Comparison of ENCODE assay signal across 34 cellular contexts in genomic region chr22:20483771-20484170, GRCh38. TPM values are rescaled to one million over a fixed set of nuclear protein-coding genes. Genes with fewer than 3 reads are reported as not detected.
DNase-seq lines count a peak whose midpoint lies in the region; ATAC-seq, FAIRE-seq and TF ChIP-seq lines count a peak whose summit lies in the region.
"Had no signal": no experiment of that assay in that cellular context is flagged by ENCODE, and none has a peak within 500 bp of the region (broad histone marks: within the 10 kb centered on the region; RNA-seq: fewer than 3 reads in every experiment).

No MANE protein-coding gene starts in this region.

- intact Hi-C loops in CD8-positive, alpha-beta T cell (cut with DNase I, micrococcal nuclease): no loop called here
- intact Hi-C loops in K562 (cut with micrococcal nuclease) (loop anchor here (2.0 kb wide), 1 partner anchor 13 kb away; no protein-coding TSS in a partner anchor), posterior vena cava (cut with DNase I) (no loop called here)
- intact Hi-C loops in dendritic cell treated with granulocyte-macrophage colony-stimulating factor and Interleukin-4, amounts not matched to agents 40 ng/mL and 50 ng/mL, for 4 days (cut with micrococcal nuclease): no loop called here

- CTCF ChIA-PET in CD8-positive, alpha-beta T cell (lab: Charles Lee): interaction anchor here (1.0 to 1.1 kb wide), 2 partner anchors 10 to 28 kb away, joined by 3 read pairs; no protein-coding TSS in a partner anchor
- CTCF ChIA-PET in K562 (lab: Yijun Ruan, JAX; ENCODE audit: low intra/inter-chr PET ratio): interaction anchor here (1.2 kb wide), 1 partner anchor 185 kb away, joined by 3 read pairs; no protein-coding TSS in a partner anchor

- peaks cover 1% of the 10 kb centered on the region for H3K36me3 ChIP-seq in CD8-positive, alpha-beta T cell (ENCODE audit: insufficient read depth, low read length)
- H3K36me3 ChIP-seq in K562 (ENCODE audit: control insufficient read depth, insufficient read depth, low read length): peaks cover 9% of the 10 kb centered on the region

- H3K4me1 ChIP-seq in CD8-positive, alpha-beta T cell (ENCODE audit: insufficient read depth, low read length): no peaks in the 10 kb centered on the region
- H3K4me1 ChIP-seq in K562 (replicated peaks in 1 of 2; ENCODE audit: control insufficient read depth in 2 of 2, insufficient read depth in 2 of 2, low read length in 2 of 2): peaks cover 0 to 5% of the 10 kb centered on the region in 2 experiments; a peak in 4 of 5 replicates
- H3K4me1 ChIP-seq: A549; BE2C; BLaER1; BLaER1 treated with 17β-estradiol and CSF1 and Interleukin-3, amounts not matched to agents 10 nM and 100 nM; Caco-2 had no signal

- H3K27ac Mint-ChIP-seq in CD8-positive, alpha-beta T cell: peak overlapping the region; percentile 6
- H3K27ac Mint-ChIP-seq in dendritic cell treated with granulocyte-macrophage colony-stimulating factor and Interleukin-4, amounts not matched to agents 40 ng/mL and 50 ng/mL, for 4 days: peak overlapping the region; percentile 13
- H3K27ac Mint-ChIP-seq in progenitor cell of endocrine pancreas: no peak overlapping the region
- no peak overlapping the region for H3K27ac Mint-ChIP-seq in activated naive CD8-positive, alpha-beta T cell treated with anti-CD3 and anti-CD28 coated beads, Interleukin-2, amount 50 U/mL, for 24 hours
- H3K27ac Mint-ChIP-seq: B cell; CD14-positive monocyte; CD4-positive, alpha-beta T cell had no signal

- H3K27ac ChIP-seq in CD8-positive, alpha-beta T cell (ENCODE audit: low read depth, low read length): no peak overlapping the region
- H3K27ac ChIP-seq in K562 (ENCODE audit: extremely low read depth, low read depth, low read length): no peak overlapping the region
- H3K27ac ChIP-seq: 22Rv1; A549; BLaER1; BLaER1 treated with 17β-estradiol and CSF1 and Interleukin-3, amounts not matched to agents 10 nM and 100 nM; C4-2B had no signal

- TF ChIP-seq POLR2A in K562 (conservative IDR thresholded peaks at IDR 0.05): no peak

- H3K9me3 Mint-ChIP-seq in CD8-positive, alpha-beta T cell: no peaks in the 10 kb centered on the region
- no peaks in the 10 kb centered on the region for H3K9me3 Mint-ChIP-seq in dendritic cell treated with granulocyte-macrophage colony-stimulating factor and Interleukin-4, amounts not matched to agents 40 ng/mL and 50 ng/mL, for 4 days
- peaks cover 6% of the 10 kb centered on the region for H3K9me3 Mint-ChIP-seq in progenitor cell of endocrine pancreas (ENCODE audit: low read depth)
- no peaks in the 10 kb centered on the region for H3K9me3 Mint-ChIP-seq in activated naive CD8-positive, alpha-beta T cell treated with anti-CD3 and anti-CD28 coated beads, Interleukin-2, amount 50 U/mL, for 24 hours
- H3K9me3 Mint-ChIP-seq: CD14-positive monocyte; CD4-positive, alpha-beta memory T cell; CD4-positive, alpha-beta T cell; CD8-positive, alpha-beta memory T cell had no signal

- 84% methylated on average over 14 of the region's 14 CpGs for WGBS in K562 (ENCODE audit: insufficient coverage, low coverage, missing lambda C conversion rate)

- in situ Hi-C loops in K562 (cut with MboI): no loop called here

- H2AFZ ChIP-seq in K562 (ENCODE audit: low read depth, low read length): no peak overlapping the region

- H3K27me3 Mint-ChIP-seq in CD8-positive, alpha-beta T cell (ENCODE audit: low read depth): no peaks in the 10 kb centered on the region
- H3K27me3 Mint-ChIP-seq in dendritic cell treated with granulocyte-macrophage colony-stimulating factor and Interleukin-4, amounts not matched to agents 40 ng/mL and 50 ng/mL, for 4 days: no peaks in the 10 kb centered on the region
- no peaks in the 10 kb centered on the region for H3K27me3 Mint-ChIP-seq in progenitor cell of endocrine pancreas
- H3K27me3 Mint-ChIP-seq in activated naive CD8-positive, alpha-beta T cell treated with anti-CD3 and anti-CD28 coated beads, Interleukin-2, amount 50 U/mL, for 24 hours: no peaks in the 10 kb centered on the region
- H3K27me3 Mint-ChIP-seq: B cell; CD4-positive, alpha-beta memory T cell; CD4-positive, alpha-beta T cell; CD4-positive, CD25-positive, alpha-beta regulatory T cell; CD8-positive, alpha-beta memory T cell had no signal

- no peak overlapping the region for H3K4me3 Mint-ChIP-seq in CD8-positive, alpha-beta T cell
- no peak overlapping the region for H3K4me3 Mint-ChIP-seq in dendritic cell treated with granulocyte-macrophage colony-stimulating factor and Interleukin-4, amounts not matched to agents 40 ng/mL and 50 ng/mL, for 4 days
- H3K4me3 Mint-ChIP-seq in progenitor cell of endocrine pancreas (ENCODE audit: low read depth): no peak overlapping the region
- no peak overlapping the region for H3K4me3 Mint-ChIP-seq in activated naive CD8-positive, alpha-beta T cell treated with anti-CD3 and anti-CD28 coated beads, Interleukin-2, amount 50 U/mL, for 24 hours
- H3K4me3 Mint-ChIP-seq: B cell; CD14-positive monocyte; CD4-positive, alpha-beta memory T cell; CD4-positive, alpha-beta T cell; CD4-positive, CD25-positive, alpha-beta regulatory T cell; CD8-positive, alpha-beta memory T cell had no signal

- BruUV-seq in K562 (replicated peaks; lab: Mats Ljungman, UMichigan): no TSS peak

- DNase-seq in CD8-positive, alpha-beta T cell: no peak
- DNase-seq in K562 (ENCODE audit: extremely low read depth in 1 of 4, low spot score in 3 of 4) (no peak), posterior vena cava (ENCODE audit: low spot score) (no peak), progenitor cell of endocrine pancreas (ENCODE audit: low spot score, unreplicated experiment) (no peak)
- no peak for DNase-seq in activated naive CD8-positive, alpha-beta T cell treated with anti-CD3 and anti-CD28 coated beads, Interleukin-2, amount 50 U/mL, for 24 hours
- DNase-seq: 8988T; ACHN; AML-193; BE2C; C1 segment of cervical spinal cord; Caco-2; Calu3; CD4-positive, alpha-beta memory T cell; CD4-positive, alpha-beta T cell; CD4-positive, CD25-positive, alpha-beta regulatory T cell; CD8-positive, alpha-beta memory T cell; COR-L47; DMS 273 treated with DMSO at 0.1 percent for 48 hours; DMS153; DMS53; DMS79; DMS79 treated with DMSO at 0.1 percent for 48 hours; DND-41; EL had no signal

- no peak for TF ChIP-seq CTCF in CD8-positive, alpha-beta T cell (IDR thresholded peaks at IDR 0.05)
- no peak for TF ChIP-seq CTCF in K562 (IDR thresholded peaks at IDR 0.05 in 2 of 3, conservative IDR thresholded peaks at IDR 0.05 in 1 of 3; ENCODE audit: insufficient read depth in 2 of 3, low read depth in 1 of 3, low read length in 3 of 3)
- TF ChIP-seq CTCF in progenitor cell of endocrine pancreas (IDR thresholded peaks at IDR 0.05; ENCODE audit: unreplicated experiment): no peak

- peaks cover 29% of the 10 kb centered on the region for H3K4me1 Mint-ChIP-seq in CD8-positive, alpha-beta T cell (ENCODE audit: low read depth)
- peaks cover 24% of the 10 kb centered on the region for H3K4me1 Mint-ChIP-seq in dendritic cell treated with granulocyte-macrophage colony-stimulating factor and Interleukin-4, amounts not matched to agents 40 ng/mL and 50 ng/mL, for 4 days (ENCODE audit: low read depth)
- H3K4me1 Mint-ChIP-seq in progenitor cell of endocrine pancreas (ENCODE audit: low read depth): peaks cover 5% of the 10 kb centered on the region
- no peaks in the 10 kb centered on the region for H3K4me1 Mint-ChIP-seq in activated naive CD8-positive, alpha-beta T cell treated with anti-CD3 and anti-CD28 coated beads, Interleukin-2, amount 50 U/mL, for 24 hours

- no peaks in the 10 kb centered on the region for H3K79me2 ChIP-seq in K562 (ENCODE audit: control insufficient read depth, insufficient read depth, low read length)

- TF ChIP-seq EP300 in K562 (IDR thresholded peaks at IDR 0.05; ENCODE audit: low read length): no peak

- FAIRE-seq in K562 (lab: Jason Lieb, UNC): no peak
- FAIRE-seq: A204.1, A549, D721Med had no signal

- no peak for ATAC-seq in CD8-positive, alpha-beta T cell
- no peak for ATAC-seq in K562
- ATAC-seq in activated naive CD8-positive, alpha-beta T cell treated with anti-CD3 and anti-CD28 coated beads, Interleukin-2, amount 50 U/mL, for 24 hours: no peak
- ATAC-seq: A549 had no signal

- H3K4me2 ChIP-seq in K562 (ENCODE audit: insufficient read depth, low read length): no peak overlapping the region
- H3K4me2 ChIP-seq: A549; BLaER1; BLaER1 treated with 17β-estradiol and CSF1 and Interleukin-3, amounts not matched to agents 10 nM and 100 nM had no signal

- H3K9me1 ChIP-seq in K562 (ENCODE audit: control insufficient read depth, insufficient read depth, low read length): peaks cover 7% of the 10 kb centered on the region

- H4K20me1 ChIP-seq in K562 (replicated peaks; ENCODE audit: control insufficient read depth, insufficient read depth, low read length): peaks cover 8% of the 10 kb centered on the region

- H3K9me3 ChIP-seq in CD8-positive, alpha-beta T cell (ENCODE audit: low read length): no peaks in the 10 kb centered on the region
- H3K9me3 ChIP-seq in K562 (replicated peaks; ENCODE audit: control insufficient read depth, insufficient read depth, low read depth, low read length): no peaks in the 10 kb centered on the region
- H3K9me3 ChIP-seq: A549, BE2C, BLaER1, Caco-2 had no signal

- no peak for TF ChIP-seq RAD21 in K562 (CRISPR knock-in tag; conservative IDR thresholded peaks at IDR 0.05 in 1 of 2, IDR thresholded peaks at IDR 0.05 in 1 of 2)

- peaks cover 46% of the 10 kb centered on the region for H3K36me3 Mint-ChIP-seq in CD8-positive, alpha-beta T cell
- H3K36me3 Mint-ChIP-seq in dendritic cell treated with granulocyte-macrophage colony-stimulating factor and Interleukin-4, amounts not matched to agents 40 ng/mL and 50 ng/mL, for 4 days (ENCODE audit: low read depth): peaks cover 70% of the 10 kb centered on the region
- H3K36me3 Mint-ChIP-seq in progenitor cell of endocrine pancreas (ENCODE audit: insufficient read depth): peaks cover 26% of the 10 kb centered on the region
- H3K36me3 Mint-ChIP-seq in activated naive CD8-positive, alpha-beta T cell treated with anti-CD3 and anti-CD28 coated beads, Interleukin-2, amount 50 U/mL, for 24 hours (ENCODE audit: low read depth): peaks cover 2% of the 10 kb centered on the region

- no peaks in the 10 kb centered on the region for H3K27me3 ChIP-seq in CD8-positive, alpha-beta T cell (ENCODE audit: insufficient read depth, low read length)
- H3K27me3 ChIP-seq in K562 (ENCODE audit: control insufficient read depth in 2 of 2, insufficient read depth in 2 of 2, low read length in 2 of 2): no peaks in the 10 kb centered on the region
- H3K27me3 ChIP-seq: BE2C; BLaER1; BLaER1 treated with 17β-estradiol and CSF1 and Interleukin-3, amounts not matched to agents 10 nM and 100 nM had no signal

- no peak overlapping the region for H3K4me3 ChIP-seq in CD8-positive, alpha-beta T cell (ENCODE audit: low read depth, low read length)
- no peak overlapping the region for H3K4me3 ChIP-seq in K562
- H3K4me3 ChIP-seq: A549; BLaER1; BLaER1 treated with 17β-estradiol and CSF1 and Interleukin-3, amounts not matched to agents 10 nM and 100 nM had no signal

- POLR2A ChIA-PET in CD8-positive, alpha-beta T cell (lab: Charles Lee): interaction anchor here (1.2 kb wide), 1 partner anchor 12 kb away, joined by 3 read pairs; no protein-coding TSS in a partner anchor
- POLR2A ChIA-PET in K562 (lab: Yijun Ruan, JAX): interaction anchor here (0.5 to 9.2 kb wide), 15 partner anchors 9 to 593 kb away, joined by 3 to 74 read pairs (median 4); partner anchors contain the start of genes KLHL22 and MED15

- 0 out of 4 replicates have a peak overlapping the region, but pooled peaks of 1 of the 2 experiments have one; percentile 3 for H3K9ac ChIP-seq in K562 (ENCODE audit: insufficient read depth in 1 of 2, low read depth in 2 of 2, low read length in 2 of 2)
- H3K9ac ChIP-seq: BLaER1; BLaER1 treated with 17β-estradiol and CSF1 and Interleukin-3, amounts not matched to agents 10 nM and 100 nM had no signal

RNA-seq across cellular contexts. Expression of gene KLHL22, which starts 11.8 kb away (rescaled TPM):
- total RNA-seq in CD8-positive, alpha-beta T cell: 10 to 100 TPM; 24.6 to 27.3 TPM
- total RNA-seq in K562 (2011; cell fraction: chromatin; rRNA removed; ENCODE audit: low replicate concordance): 116 and 152 TPM in 2 replicates
- 68.5 and 75.0 TPM in 2 replicates for total RNA-seq in K562 (2011; cell fraction: nucleolus; rRNA removed)
- total RNA-seq in K562 (2011; cell fraction: nucleoplasm; rRNA removed): 88.1 and 101 TPM in 2 replicates
- total RNA-seq in K562 (2014; rRNA removed): 15.1 and 15.6 TPM in 2 replicates
- total RNA-seq in K562 (2014; rRNA removed; fragmentation: Illumina TruSeq; extraction: Trizol): 13.5 and 15.3 TPM in 2 replicates
- 15.2 and 15.7 TPM in 2 replicates for total RNA-seq in K562 (2015; rRNA removed; fragmentation: Illumina TruSeq; extraction: Trizol)
- 20.1 and 21.1 TPM in 2 replicates for total RNA-seq in K562 (2021)
- polyA plus RNA-seq in K562 (2011; rRNA removed): 25.6 and 43.0 TPM in 2 replicates
- 24.5 and 36.2 TPM in 2 replicates for polyA plus RNA-seq in K562 (2011; cell fraction: cytosol; rRNA removed)
- polyA plus RNA-seq in K562 (2011; cell fraction: nucleus; rRNA removed): 73.7 and 92.5 TPM in 2 replicates
- 15.0 and 42.6 TPM in 2 replicates for polyA plus RNA-seq in K562 (2012)
- 15.4 and 16.5 TPM in 2 replicates for polyA plus RNA-seq in K562 (2014; fragmentation: Illumina TruSeq; extraction: Trizol)
- 1 to 10 TPM; 1.3 to 1.8 TPM for polyA plus RNA-seq in K562 (2014; fragmentation: Nextera tagmentation; extraction: Ambion mirVana)
- polyA plus RNA-seq in K562 (2014; rRNA removed): 15.8 and 18.6 TPM in 2 replicates
- 24.1 and 42.3 TPM in 2 replicates for polyA minus RNA-seq in K562 (2011; rRNA and poly(A)+ RNA removed)
- 13.4 and 21.4 TPM in 2 replicates for polyA minus RNA-seq in K562 (2011; cell fraction: cytosol; rRNA and poly(A)+ RNA removed)
- 36.2 and 65.9 TPM in 2 replicates for polyA minus RNA-seq in K562 (2011; cell fraction: nucleus; rRNA and poly(A)+ RNA removed)
- 10 to 100 TPM; 16.3 to 20.0 TPM for total RNA-seq in posterior vena cava
- total RNA-seq in progenitor cell of endocrine pancreas: 47.3 and 51.6 TPM in 2 replicates

RNA-seq across cellular contexts. Expression of gene MED15, which starts 23.6 kb away (rescaled TPM):
- total RNA-seq in CD8-positive, alpha-beta T cell: 100 to 1,000 TPM; 316 TPM
- 482 and 971 TPM in 2 replicates for total RNA-seq in K562 (2011; cell fraction: chromatin; rRNA removed; ENCODE audit: low replicate concordance)
- 663 TPM in 2 replicates for total RNA-seq in K562 (2011; cell fraction: nucleolus; rRNA removed)
- 469 and 476 TPM in 2 replicates for total RNA-seq in K562 (2011; cell fraction: nucleoplasm; rRNA removed)
- 72.6 and 103 TPM in 2 replicates for total RNA-seq in K562 (2014; rRNA removed)
- total RNA-seq in K562 (2014; rRNA removed; fragmentation: Illumina TruSeq; extraction: Trizol): 26.1 and 26.4 TPM in 2 replicates
- total RNA-seq in K562 (2015; rRNA removed; fragmentation: Illumina TruSeq; extraction: Trizol): 59.2 and 60.1 TPM in 2 replicates
- 264 and 271 TPM in 2 replicates for total RNA-seq in K562 (2021)
- polyA plus RNA-seq in K562 (2011; rRNA removed): 40.4 and 111 TPM in 2 replicates
- polyA plus RNA-seq in K562 (2011; cell fraction: cytosol; rRNA removed): 75.5 and 117 TPM in 2 replicates
- 369 and 471 TPM in 2 replicates for polyA plus RNA-seq in K562 (2011; cell fraction: nucleus; rRNA removed)
- 148 and 229 TPM in 2 replicates for polyA plus RNA-seq in K562 (2012)
- 76.0 and 122 TPM in 2 replicates for polyA plus RNA-seq in K562 (2014; fragmentation: Illumina TruSeq; extraction: Trizol)
- 1 to 10 TPM; 4.0 to 5.2 TPM for polyA plus RNA-seq in K562 (2014; fragmentation: Nextera tagmentation; extraction: Ambion mirVana)
- polyA plus RNA-seq in K562 (2014; rRNA removed): 102 and 130 TPM in 2 replicates
- polyA minus RNA-seq in K562 (2011; rRNA and poly(A)+ RNA removed): 98.8 and 108 TPM in 2 replicates
- polyA minus RNA-seq in K562 (2011; cell fraction: cytosol; rRNA and poly(A)+ RNA removed): 188 and 326 TPM in 2 replicates
- polyA minus RNA-seq in K562 (2011; cell fraction: nucleus; rRNA and poly(A)+ RNA removed): 310 and 409 TPM in 2 replicates
- 10 to 100 TPM; 75.9 to 80.5 TPM for total RNA-seq in posterior vena cava
- 77.8 and 78.0 TPM in 2 replicates for total RNA-seq in progenitor cell of endocrine pancreas

RNA-seq across cellular contexts. Expression of gene SCARF2, which starts 46.1 kb away (rescaled TPM):
- 1 to 10 TPM; 2.6 to 2.7 TPM for total RNA-seq in CD8-positive, alpha-beta T cell
- 0.65 TPM in 1 of 2 replicates, not detected in the other for total RNA-seq in K562 (2011; cell fraction: chromatin; rRNA removed; ENCODE audit: low replicate concordance)
- total RNA-seq in K562 (2011; cell fraction: nucleolus; rRNA removed): 0.50 and 0.92 TPM in 2 replicates
- total RNA-seq in K562 (2011; cell fraction: nucleoplasm; rRNA removed): 0.15 TPM in 2 replicates
- 0.20 and 0.32 TPM in 2 replicates for total RNA-seq in K562 (2014; rRNA removed)
- not detected in 2 replicates for total RNA-seq in K562 (2014; rRNA removed; fragmentation: Illumina TruSeq; extraction: Trizol)
- not detected in 2 replicates for total RNA-seq in K562 (2015; rRNA removed; fragmentation: Illumina TruSeq; extraction: Trizol)
- 0.13 and 0.29 TPM in 2 replicates for total RNA-seq in K562 (2021)
- polyA plus RNA-seq in K562 (2011; rRNA removed): 0.06 and 0.26 TPM in 2 replicates
- polyA plus RNA-seq in K562 (2011; cell fraction: cytosol; rRNA removed): 0.15 and 0.25 TPM in 2 replicates
- polyA plus RNA-seq in K562 (2011; cell fraction: nucleus; rRNA removed): 0.61 and 0.65 TPM in 2 replicates
- 0.21 and 1.3 TPM in 2 replicates for polyA plus RNA-seq in K562 (2012)
- not detected in 2 replicates for polyA plus RNA-seq in K562 (2014; fragmentation: Illumina TruSeq; extraction: Trizol)
- not detected for polyA plus RNA-seq in K562 (2014; fragmentation: Nextera tagmentation; extraction: Ambion mirVana)
- polyA plus RNA-seq in K562 (2014; rRNA removed): 0.13 and 0.23 TPM in 2 replicates
- not detected in 2 replicates for polyA minus RNA-seq in K562 (2011; rRNA and poly(A)+ RNA removed)
- polyA minus RNA-seq in K562 (2011; cell fraction: cytosol; rRNA and poly(A)+ RNA removed): not detected in 2 replicates
- polyA minus RNA-seq in K562 (2011; cell fraction: nucleus; rRNA and poly(A)+ RNA removed): 0.22 and 0.27 TPM in 2 replicates
- 10 to 100 TPM; 18.6 to 26.7 TPM for total RNA-seq in posterior vena cava
- total RNA-seq in progenitor cell of endocrine pancreas: 14.4 and 14.6 TPM in 2 replicates

Comparison
In these comparisons a context has a peak if more than half of its experiments do, and no peak if none do; other contexts are left out.
1. H3K27ac Mint-ChIP-seq: peak in CD8-positive, alpha-beta T cell (single experiment) and dendritic cell treated with granulocyte-macrophage colony-stimulating factor and Interleukin-4, amounts not matched to agents 40 ng/mL and 50 ng/mL, for 4 days (single experiment); none in progenitor cell of endocrine pancreas (single experiment) and activated naive CD8-positive, alpha-beta T cell treated with anti-CD3 and anti-CD28 coated beads, Interleukin-2, amount 50 U/mL, for 24 hours (single experiment).